15 cellular contexts compared by ENCODE assay signal in genomic region chr5:53820119-53820801, GRCh38.
DNase-seq lines count a peak whose midpoint lies in the region; ATAC-seq and TF ChIP-seq lines count a peak whose summit lies in the region.
"Had no signal": no experiment of that assay in that cellular context is flagged by ENCODE, and none has a peak within 500 bp of the region (broad histone marks: within the 10 kb centered on the region; RNA-seq: fewer than 3 reads in every experiment).

No MANE protein-coding gene starts in this region.

- DNase-seq in DMS 273 (lab: John Stamatoyannopoulos, UW; ENCODE audit: unreplicated experiment) (peak; percentile 60), NCI-H345 (lab: John Stamatoyannopoulos, UW) (no peak), NCI-H2107 treated with DMSO at 0.1 percent for 48 hours (lab: John Stamatoyannopoulos, UW; ENCODE audit: unreplicated experiment) (no peak), NCI-H2196 treated with DMSO at 0.1 percent for 48 hours (lab: John Stamatoyannopoulos, UW; ENCODE audit: unreplicated experiment) (no peak)
- DNase-seq: adrenal gland; DND-41; GM23248; lower lobe of right lung; NK-92 treated with Interleukin-12 subunit alpha and Interleukin-12 subunit beta, amount 100 ng/mL, for 24 hours had no signal

- ATAC-seq in GM19324 (IDR thresholded peaks at IDR 0.05; ENCODE audit: low FRiP score, unreplicated experiment) (peak; percentile 52), HG02623 (IDR thresholded peaks at IDR 0.05; ENCODE audit: unreplicated experiment) (peak; percentile 44), HG03354 (IDR thresholded peaks at IDR 0.05; ENCODE audit: poor library complexity, severe bottlenecking, unreplicated experiment) (peak; percentile 50), SK-N-SH treated with all-trans-retinoic acid at 6 μM for 48 hours (no peak)
- ATAC-seq: A549, gastroesophageal sphincter, lower lobe of right lung had no signal

TF ChIP-seq in SK-N-SH treated with all-trans-retinoic acid at 6 μM for 48 hours, 23 proteins besides CTCF, POLR2A, EP300 and RAD21:
- TF ChIP-seq ZNF70 (CRISPR knock-in tag; IDR thresholded peaks at IDR 0.05) (no peak), ZNF8 (CRISPR knock-in tag; IDR thresholded peaks at IDR 0.05) (no peak), RARB (CRISPR knock-in tag; IDR thresholded peaks at IDR 0.05) (no peak), GLIS3 (CRISPR knock-in tag; IDR thresholded peaks at IDR 0.05) (no peak)
